8 cellular contexts compared by ENCODE assay signal in genomic region chr16:71426069-71426879, GRCh38. TPM values are rescaled to one million over a fixed set of nuclear protein-coding genes. Genes with fewer than 3 reads are reported as not detected.
DNase-seq lines count a peak whose midpoint lies in the region; ATAC-seq and TF ChIP-seq lines count a peak whose summit lies in the region.

No MANE protein-coding gene starts in this region.

- peaks cover 9% of the 10 kb centered on the region for H3K4me1 Mint-ChIP-seq in activated CD8-positive, alpha-beta memory T cell treated with anti-CD3 and anti-CD28 coated beads, Interleukin-2, amount 10 ng/mL, durations not matched to agents 7 days and 5 days

- no peaks in the 10 kb centered on the region for H3K36me3 Mint-ChIP-seq in activated CD8-positive, alpha-beta memory T cell treated with anti-CD3 and anti-CD28 coated beads, Interleukin-2, amount 10 ng/mL, durations not matched to agents 7 days and 5 days

- DNase-seq in AG10803 (ENCODE audit: low read depth) = peak; percentile 75
- DNase-seq in activated CD8-positive, alpha-beta memory T cell treated with anti-CD3 and anti-CD28 coated beads, Interleukin-2, amount 10 ng/mL, durations not matched to agents 7 days and 5 days = peak; percentile 69
- peak; percentile 96 for DNase-seq in iPS DF 4.7 (ENCODE audit: extremely low read depth, low spot score)
- peak; percentile 17 to 21 for DNase-seq in stimulated activated CD4-positive, alpha-beta T cell treated with anti-CD3 and anti-CD28 coated beads, Interleukin-15, amount 100 ng/mL, for 48 hours (ENCODE audit: low read depth in 2 of 2)
- DNase-seq in central memory CD4-positive, alpha-beta T cell = no peak

- no peaks in the 10 kb centered on the region for H3K36me3 ChIP-seq in HUES64 (ENCODE audit: insufficient read depth, low read length)

- no peaks in the 10 kb centered on the region for H3K4me1 ChIP-seq in HUES64 (ENCODE audit: insufficient read depth, low read length)

- H3K9ac ChIP-seq in HUES64 (ENCODE audit: low read depth, low read length) = peak overlapping the region; percentile 38

- peak overlapping the region; percentile 46 for H3K27ac Mint-ChIP-seq in activated CD8-positive, alpha-beta memory T cell treated with anti-CD3 and anti-CD28 coated beads, Interleukin-2, amount 10 ng/mL, durations not matched to agents 7 days and 5 days

- ATAC-seq in GM18511 (IDR thresholded peaks at IDR 0.05; ENCODE audit: unreplicated experiment) = peak; percentile 70
- ATAC-seq in activated CD8-positive, alpha-beta memory T cell treated with anti-CD3 and anti-CD28 coated beads, Interleukin-2, amount 10 ng/mL, durations not matched to agents 7 days and 5 days = peak; percentile 79
- no peak for ATAC-seq in HG03025 (IDR thresholded peaks at IDR 0.05; ENCODE audit: low FRiP score, unreplicated experiment)

- H3K4me3 Mint-ChIP-seq in activated CD8-positive, alpha-beta memory T cell treated with anti-CD3 and anti-CD28 coated beads, Interleukin-2, amount 10 ng/mL, durations not matched to agents 7 days and 5 days = peak overlapping the region; percentile 58

- no peaks in the 10 kb centered on the region for H3K9me3 ChIP-seq in HUES64 (ENCODE audit: insufficient read depth, low read depth, low read length)

- 1% methylated on average over 48 of the region's 48 CpGs for WGBS in HUES64

- H3K27ac ChIP-seq in HUES64 (ENCODE audit: low read depth, low read length) = no peak overlapping the region

- H3K9me3 Mint-ChIP-seq in activated CD8-positive, alpha-beta memory T cell treated with anti-CD3 and anti-CD28 coated beads, Interleukin-2, amount 10 ng/mL, durations not matched to agents 7 days and 5 days (ENCODE audit: low read depth) = no peaks in the 10 kb centered on the region

- peaks cover 37% of the 10 kb centered on the region for H3K27me3 ChIP-seq in HUES64 (ENCODE audit: insufficient read depth, low read length)

- TF ChIP-seq CTCF in AG10803 (conservative IDR thresholded peaks at IDR 0.05; ENCODE audit: low read length) = no peak

- no peak overlapping the region; the same call in 1 of the 2 replicates for H3K4me3 ChIP-seq in AG10803 (ENCODE audit: low read length)
- H3K4me3 ChIP-seq in HUES64 (ENCODE audit: low read length) = peak overlapping the region; percentile 74

- CTCF ChIA-PET in activated CD8-positive, alpha-beta memory T cell treated with anti-CD3 and anti-CD28 coated beads, Interleukin-2, amount 10 ng/mL, durations not matched to agents 7 days and 5 days (lab: Charles Lee) = interaction anchor here (2.2 kb wide), 1 partner anchor 14 kb away, joined by 10 read pairs; no protein-coding TSS in a partner anchor

- peaks cover 39% of the 10 kb centered on the region for H3K27me3 Mint-ChIP-seq in activated CD8-positive, alpha-beta memory T cell treated with anti-CD3 and anti-CD28 coated beads, Interleukin-2, amount 10 ng/mL, durations not matched to agents 7 days and 5 days

RNA-seq across cellular contexts. Expression of gene TLE7, which starts 15.6 kb away (rescaled TPM):
- not detected for polyA plus RNA-seq in HUES64 (2013, experiment 1 of 2)
- polyA plus RNA-seq in HUES64 (2013, experiment 2 of 2) = not detected
- total RNA-seq in activated CD8-positive, alpha-beta memory T cell treated with anti-CD3 and anti-CD28 coated beads, Interleukin-2, amount 10 ng/mL, durations not matched to agents 7 days and 5 days = not detected

RNA-seq across cellular contexts. Expression of gene ZNF23, which starts 35.8 kb away (rescaled TPM):
- polyA plus RNA-seq in HUES64 (2013, experiment 1 of 2) = 6.2 TPM
- polyA plus RNA-seq in HUES64 (2013, experiment 2 of 2) = 8.7 TPM
- total RNA-seq in activated CD8-positive, alpha-beta memory T cell treated with anti-CD3 and anti-CD28 coated beads, Interleukin-2, amount 10 ng/mL, durations not matched to agents 7 days and 5 days = 1 to 10 TPM; 7.1 to 7.6 TPM
